ENCODE assay signal across 19 cellular contexts in the genomic region with DNA sequence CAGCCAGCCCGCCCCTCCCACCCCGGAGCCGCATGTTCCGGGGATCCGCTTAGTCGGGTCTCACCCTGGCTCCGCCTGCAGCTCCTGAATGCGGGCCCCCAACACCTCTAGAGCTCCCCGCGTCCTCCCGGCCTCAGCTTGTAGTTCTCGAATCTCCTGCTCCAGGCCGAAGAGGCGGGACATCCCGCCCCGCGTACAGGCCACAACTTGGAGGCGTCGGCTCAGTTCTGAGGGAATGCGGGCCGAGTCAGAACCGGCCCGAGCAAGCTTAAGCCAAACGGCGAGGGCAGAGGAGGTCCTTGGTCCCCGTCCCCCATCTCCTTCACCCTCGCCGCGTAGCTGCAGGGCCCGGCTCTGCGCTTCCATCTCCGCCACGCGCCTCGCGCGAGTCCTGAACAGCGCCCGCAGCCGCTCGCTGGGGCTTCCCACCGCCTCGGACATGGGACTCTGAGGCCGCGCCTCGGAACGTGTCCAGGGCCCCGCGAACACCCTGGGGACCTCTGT. TPM values are rescaled to one million over a fixed set of nuclear protein-coding genes. Genes with fewer than 3 reads are reported as not detected.
DNase-seq lines count a peak whose midpoint lies in the region; ATAC-seq, FAIRE-seq and TF ChIP-seq lines count a peak whose summit lies in the region.
"Had no signal": no experiment of that assay in that cellular context is flagged by ENCODE, and none has a peak within 500 bp of the region (broad histone marks: within the 10 kb centered on the region; RNA-seq: fewer than 3 reads in every experiment).

No MANE protein-coding gene starts in this region.

- peak overlapping the region in 9 of 10 donors; percentile 5 to 55 (median 26) for H3K4me3 ChIP-seq in heart right ventricle
- no peak overlapping the region for H3K4me3 ChIP-seq in pancreas
- H3K4me3 ChIP-seq in urinary bladder (ENCODE audit: low read depth, low read length) = peak overlapping the region; percentile 12
- H3K4me3 ChIP-seq in hepatocyte = no peak overlapping the region

- H3K27ac ChIP-seq in heart right ventricle = peak overlapping the region in 6 of 10 donors; percentile 29 to 77 (median 54)
- H3K27ac ChIP-seq in pancreas = no peak overlapping the region
- H3K27ac ChIP-seq in urinary bladder (ENCODE audit: low read depth) = no peak overlapping the region
- no peak overlapping the region for H3K27ac ChIP-seq in hepatocyte

- DNase-seq in activated T-cell treated with anti-CD3 and anti-CD28 coated beads, Interleukin-2, amount 50 U/mL, for 24 hours = no peak
- no peak for DNase-seq in activated T-cell treated with anti-CD3 and anti-CD28 coated beads, Interleukin-2, amount 50 U/mL, for 1 hour
- DNase-seq in heart right ventricle (peak in 1 of 2 donors; percentile 39), pancreas (peak in 1 of 6 donors; percentile 69), hepatocyte (ENCODE audit: low spot score) (no peak)
- no peak for DNase-seq in activated T-helper 2 cell treated with anti-CD3 and anti-CD28 coated beads, Interferon-gamma antibody, Interleukin-2, Interleukin-4, amounts not matched to agents 10 μg/mL and 5 μg/mL and 100 μg/mL, durations not matched to agents 14 hours and 24 hours and 36 hours (ENCODE audit: low spot score)
- DNase-seq: activated CD8-positive, alpha-beta memory T cell treated with anti-CD3 and anti-CD28 coated beads, Interleukin-2, amount 10 ng/mL, durations not matched to agents 7 days and 5 days; activated naive CD8-positive, alpha-beta T cell treated with anti-CD3 and anti-CD28 coated beads, Interleukin-2, amount 10 ng/mL, durations not matched to agents 7 days and 5 days; NCI-H1417 treated with DMSO at 0.1 percent for 48 hours; NCI-H748 treated with DMSO at 0.1 percent for 48 hours; SHP77 treated with DMSO at 0.1 percent for 48 hours; trophoblast cell had no signal

- no peak for TF ChIP-seq CTCF in heart right ventricle (IDR thresholded peaks at IDR 0.05)
- TF ChIP-seq CTCF in pancreas (IDR thresholded peaks at IDR 0.05) = no peak
- no peak for TF ChIP-seq CTCF in hepatocyte (IDR thresholded peaks at IDR 0.05; ENCODE audit: poor library complexity)

- 46 to 50% methylated on average over 49 of the region's 49 CpGs for WGBS in heart right ventricle, 2 donors
- WGBS in pancreas, 2 donors = 84% methylated on average over 45 to 49 of the region's 49 CpGs
- WGBS in urinary bladder = 48% methylated on average over 49 of the region's 49 CpGs
- WGBS in hepatocyte (ENCODE audit: low lambda C conversion rate, missing lambda C conversion rate) = 99% methylated on average over 33 of the region's 49 CpGs

- peaks cover 4% of the 10 kb centered on the region for H3K4me1 Mint-ChIP-seq in activated T-cell treated with anti-CD3 and anti-CD28 coated beads, Interleukin-2, amount 50 U/mL, for 24 hours (ENCODE audit: low read depth)
- H3K4me1 Mint-ChIP-seq in activated T-helper 2 cell treated with anti-CD3 and anti-CD28 coated beads, Interferon-gamma antibody, Interleukin-2, Interleukin-4, amounts not matched to agents 10 μg/mL and 5 μg/mL and 100 μg/mL, durations not matched to agents 14 hours and 24 hours and 36 hours (ENCODE audit: low read depth) = no peaks in the 10 kb centered on the region
- H3K4me1 Mint-ChIP-seq: activated CD8-positive, alpha-beta memory T cell treated with anti-CD3 and anti-CD28 coated beads, Interleukin-2, amount 10 ng/mL, durations not matched to agents 7 days and 5 days; activated naive CD8-positive, alpha-beta T cell treated with anti-CD3 and anti-CD28 coated beads, Interleukin-2, amount 10 ng/mL, durations not matched to agents 7 days and 5 days had no signal

- peak overlapping the region; percentile 75 for H3K27ac Mint-ChIP-seq in activated T-cell treated with anti-CD3 and anti-CD28 coated beads, Interleukin-2, amount 50 U/mL, for 24 hours
- H3K27ac Mint-ChIP-seq in activated T-helper 2 cell treated with anti-CD3 and anti-CD28 coated beads, Interferon-gamma antibody, Interleukin-2, Interleukin-4, amounts not matched to agents 10 μg/mL and 5 μg/mL and 100 μg/mL, durations not matched to agents 14 hours and 24 hours and 36 hours = no peak overlapping the region
- H3K27ac Mint-ChIP-seq: activated CD8-positive, alpha-beta memory T cell treated with anti-CD3 and anti-CD28 coated beads, Interleukin-2, amount 10 ng/mL, durations not matched to agents 7 days and 5 days; activated naive CD8-positive, alpha-beta T cell treated with anti-CD3 and anti-CD28 coated beads, Interleukin-2, amount 10 ng/mL, durations not matched to agents 7 days and 5 days had no signal

- H3K27me3 Mint-ChIP-seq in activated T-cell treated with anti-CD3 and anti-CD28 coated beads, Interleukin-2, amount 50 U/mL, for 24 hours = no peaks in the 10 kb centered on the region
- H3K27me3 Mint-ChIP-seq in activated T-helper 2 cell treated with anti-CD3 and anti-CD28 coated beads, Interferon-gamma antibody, Interleukin-2, Interleukin-4, amounts not matched to agents 10 μg/mL and 5 μg/mL and 100 μg/mL, durations not matched to agents 14 hours and 24 hours and 36 hours (ENCODE audit: low read depth) = no peaks in the 10 kb centered on the region
- H3K27me3 Mint-ChIP-seq: activated CD8-positive, alpha-beta memory T cell treated with anti-CD3 and anti-CD28 coated beads, Interleukin-2, amount 10 ng/mL, durations not matched to agents 7 days and 5 days; activated naive CD8-positive, alpha-beta T cell treated with anti-CD3 and anti-CD28 coated beads, Interleukin-2, amount 10 ng/mL, durations not matched to agents 7 days and 5 days; dendritic cell treated with granulocyte-macrophage colony-stimulating factor and Interleukin-4, amounts not matched to agents 40 ng/mL and 50 ng/mL, for 4 days; IgD-negative memory B cell; naive thymus-derived CD4-positive, alpha-beta T cell had no signal

- no peak overlapping the region for H3K4me3 Mint-ChIP-seq in activated T-cell treated with anti-CD3 and anti-CD28 coated beads, Interleukin-2, amount 50 U/mL, for 24 hours
- no peak overlapping the region for H3K4me3 Mint-ChIP-seq in activated T-helper 2 cell treated with anti-CD3 and anti-CD28 coated beads, Interferon-gamma antibody, Interleukin-2, Interleukin-4, amounts not matched to agents 10 μg/mL and 5 μg/mL and 100 μg/mL, durations not matched to agents 14 hours and 24 hours and 36 hours (ENCODE audit: low read depth)
- H3K4me3 Mint-ChIP-seq: activated CD8-positive, alpha-beta memory T cell treated with anti-CD3 and anti-CD28 coated beads, Interleukin-2, amount 10 ng/mL, durations not matched to agents 7 days and 5 days; activated naive CD8-positive, alpha-beta T cell treated with anti-CD3 and anti-CD28 coated beads, Interleukin-2, amount 10 ng/mL, durations not matched to agents 7 days and 5 days; dendritic cell treated with granulocyte-macrophage colony-stimulating factor and Interleukin-4, amounts not matched to agents 40 ng/mL and 50 ng/mL, for 4 days; naive thymus-derived CD4-positive, alpha-beta T cell had no signal

- H3K9me3 Mint-ChIP-seq in activated T-cell treated with anti-CD3 and anti-CD28 coated beads, Interleukin-2, amount 50 U/mL, for 24 hours = no peaks in the 10 kb centered on the region
- H3K9me3 Mint-ChIP-seq in activated T-helper 2 cell treated with anti-CD3 and anti-CD28 coated beads, Interferon-gamma antibody, Interleukin-2, Interleukin-4, amounts not matched to agents 10 μg/mL and 5 μg/mL and 100 μg/mL, durations not matched to agents 14 hours and 24 hours and 36 hours = no peaks in the 10 kb centered on the region
- H3K9me3 Mint-ChIP-seq: activated naive CD8-positive, alpha-beta T cell treated with anti-CD3 and anti-CD28 coated beads, Interleukin-2, amount 10 ng/mL, durations not matched to agents 7 days and 5 days; dendritic cell treated with granulocyte-macrophage colony-stimulating factor and Interleukin-4, amounts not matched to agents 40 ng/mL and 50 ng/mL, for 4 days; IgD-negative memory B cell had no signal

- H3K36me3 ChIP-seq in heart right ventricle (peaks cover 0 to 85% (median 14%) of the 10 kb centered on the region in 9 donors), pancreas (peaks cover 4 to 12% (median 6%) of the 10 kb centered on the region in 3 donors), urinary bladder (ENCODE audit: insufficient read depth) (peaks cover under 1% of the 10 kb centered on the region), hepatocyte (replicated peaks; ENCODE audit: insufficient read depth, low read depth) (no peaks in the 10 kb centered on the region)

- H3K79me2 ChIP-seq in hepatocyte = no peaks in the 10 kb centered on the region

- intact Hi-C loops in heart right ventricle (cut with DNase I) = loop anchor here in 1 of 10 donors (10.0 kb wide), 1 partner anchor 62 kb away; the partner anchor contains the start of genes GPBP1L1 and TMEM69
- intact Hi-C loops in pancreas (cut with DNase I) = no loop called here
- intact Hi-C loops in activated T-helper 2 cell treated with anti-CD3 and anti-CD28 coated beads, Interferon-gamma antibody, Interleukin-2, Interleukin-4, amounts not matched to agents 10 μg/mL and 5 μg/mL and 100 μg/mL, durations not matched to agents 14 hours and 24 hours and 36 hours (cut with micrococcal nuclease) = no loop called here

- H3K9me3 ChIP-seq in heart right ventricle (no peaks in the 10 kb centered on the region), pancreas (no peaks in the 10 kb centered on the region), hepatocyte (ENCODE audit: low read depth) (no peaks in the 10 kb centered on the region)

- H2AFZ ChIP-seq in hepatocyte = no peak overlapping the region

- H3K27me3 ChIP-seq in heart right ventricle = no peaks in the 10 kb centered on the region
- no peaks in the 10 kb centered on the region for H3K27me3 ChIP-seq in pancreas
- H3K27me3 ChIP-seq in hepatocyte = no peaks in the 10 kb centered on the region

- ATAC-seq in heart right ventricle = peak; percentile 14 to 48 (median 34)
- ATAC-seq in pancreas = peak in 3 of 4 donors; percentile 7 to 15 (median 13)
- no peak for ATAC-seq in GM21447 (IDR thresholded peaks at IDR 0.05; ENCODE audit: unreplicated experiment)
- ATAC-seq: activated CD8-positive, alpha-beta memory T cell treated with anti-CD3 and anti-CD28 coated beads, Interleukin-2, amount 10 ng/mL, durations not matched to agents 7 days and 5 days; naive thymus-derived CD4-positive, alpha-beta T cell had no signal

- H3K36me3 Mint-ChIP-seq in activated T-cell treated with anti-CD3 and anti-CD28 coated beads, Interleukin-2, amount 50 U/mL, for 24 hours (ENCODE audit: low read depth) = peaks cover 81% of the 10 kb centered on the region
- H3K36me3 Mint-ChIP-seq in activated T-helper 2 cell treated with anti-CD3 and anti-CD28 coated beads, Interferon-gamma antibody, Interleukin-2, Interleukin-4, amounts not matched to agents 10 μg/mL and 5 μg/mL and 100 μg/mL, durations not matched to agents 14 hours and 24 hours and 36 hours (ENCODE audit: low read depth) = peaks cover 40% of the 10 kb centered on the region

- H3K4me2 ChIP-seq in hepatocyte = no peak overlapping the region

- no peaks in the 10 kb centered on the region for H4K20me1 ChIP-seq in hepatocyte (ENCODE audit: insufficient read depth, poor library complexity, severe bottlenecking)

- no peak for FAIRE-seq in pancreas (lab: Jason Lieb, UNC)
- FAIRE-seq: D721Med, TTC549 had no signal

- no peaks in the 10 kb centered on the region for H3K9me2 ChIP-seq in hepatocyte (replicated peaks; ENCODE audit: insufficient read depth)

- H3K4me1 ChIP-seq in heart right ventricle = peaks cover 6 to 46% (median 25%) of the 10 kb centered on the region in 9 donors
- H3K4me1 ChIP-seq in pancreas = no peaks in the 10 kb centered on the region
- no peaks in the 10 kb centered on the region for H3K4me1 ChIP-seq in urinary bladder (ENCODE audit: insufficient read depth)
- H3K4me1 ChIP-seq in hepatocyte (ENCODE audit: insufficient read depth) = no peaks in the 10 kb centered on the region

RNA-seq across cellular contexts. Expression of gene CCDC17, which starts 0.9 kb away (rescaled TPM):
- total RNA-seq in heart right ventricle (1 to 10 TPM in 5 of 10 donors, under 1 TPM in 5; 0.64 to 1.7 (median 1.0) TPM), pancreas (1 to 10 TPM in 3 of 6 donors, under 1 TPM in 3; 0.64 to 1.6 (median 1.1) TPM), urinary bladder (0.85 TPM), hepatocyte (1.3 and 1.4 TPM in 2 replicates)
- polyA plus RNA-seq in heart right ventricle (1 to 10 TPM in 1 of 2 donors, under 1 TPM in 1; 0.62 to 5.0 TPM), pancreas (1 to 10 TPM; 2.1 to 2.3 TPM), urinary bladder (0.54 TPM), hepatocyte (0.73 and 1.4 TPM in 2 replicates)
- 2.5 and 2.8 TPM in 2 replicates for total RNA-seq in activated T-helper 2 cell treated with anti-CD3 and anti-CD28 coated beads, Interferon-gamma antibody, Interleukin-2, Interleukin-4, amounts not matched to agents 10 μg/mL and 5 μg/mL and 100 μg/mL, durations not matched to agents 14 hours and 24 hours and 36 hours

RNA-seq across cellular contexts. Expression of gene NASP, which starts 39.1 kb away (rescaled TPM):
- 10 to 100 TPM; 26.6 to 49.1 (median 30.3) TPM for total RNA-seq in heart right ventricle
- polyA plus RNA-seq in heart right ventricle = 100 to 1,000 TPM in 1 of 2 donors, 10 to 100 TPM in 1; 67.6 to 127 TPM
- total RNA-seq in pancreas = 10 to 100 TPM; 14.5 to 29.5 (median 21.7) TPM
- polyA plus RNA-seq in pancreas = 100 to 1,000 TPM in 1 of 2 donors, 10 to 100 TPM in 1; 55.6 to 113 TPM
- 76.0 TPM for total RNA-seq in urinary bladder
- polyA plus RNA-seq in urinary bladder = 115 TPM
- 64.3 and 82.6 TPM in 2 replicates for total RNA-seq in hepatocyte
- 68.6 and 83.0 TPM in 2 replicates for polyA plus RNA-seq in hepatocyte
- 253 and 265 TPM in 2 replicates for total RNA-seq in activated T-helper 2 cell treated with anti-CD3 and anti-CD28 coated beads, Interferon-gamma antibody, Interleukin-2, Interleukin-4, amounts not matched to agents 10 μg/mL and 5 μg/mL and 100 μg/mL, durations not matched to agents 14 hours and 24 hours and 36 hours

Comparison
In these comparisons a context has a peak if more than half of its experiments do, and no peak if none do; other contexts are left out.
1. H3K27ac ChIP-seq: peak in heart right ventricle (6 of 10); none in pancreas (0 of 4), urinary bladder (single experiment) and hepatocyte (single experiment).
2. H3K4me3 ChIP-seq: peak in heart right ventricle (9 of 10) and urinary bladder (single experiment); none in pancreas (0 of 4) and hepatocyte (single experiment).